ENCODE assay signal across 1 cellular context in the genomic region with DNA sequence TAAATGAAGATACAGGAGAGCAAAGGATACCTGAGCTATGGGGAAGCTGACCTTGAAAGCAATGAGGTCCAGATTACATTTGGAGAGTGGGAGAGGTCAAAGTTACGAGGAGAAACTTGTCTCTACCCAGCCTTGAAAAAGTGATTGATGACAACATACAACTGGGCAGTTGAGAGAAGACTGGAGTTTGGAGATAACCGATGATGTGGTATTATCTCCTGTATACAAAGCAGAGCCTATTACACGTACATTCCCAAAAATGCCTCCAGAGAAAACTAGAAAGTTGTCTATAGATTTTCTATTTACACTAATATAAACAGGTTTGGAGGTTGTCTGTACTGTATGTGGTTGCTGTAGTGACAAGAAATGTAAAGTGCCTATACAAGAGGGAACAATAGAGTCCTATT.
TF ChIP-seq lines count a peak whose summit lies in the region.

No MANE protein-coding gene starts in this region.

TF ChIP-seq in K562, 482 proteins besides CTCF, POLR2A, EP300 and RAD21 (continued from another document and continues in another):
- TF ChIP-seq, protein P1, sequence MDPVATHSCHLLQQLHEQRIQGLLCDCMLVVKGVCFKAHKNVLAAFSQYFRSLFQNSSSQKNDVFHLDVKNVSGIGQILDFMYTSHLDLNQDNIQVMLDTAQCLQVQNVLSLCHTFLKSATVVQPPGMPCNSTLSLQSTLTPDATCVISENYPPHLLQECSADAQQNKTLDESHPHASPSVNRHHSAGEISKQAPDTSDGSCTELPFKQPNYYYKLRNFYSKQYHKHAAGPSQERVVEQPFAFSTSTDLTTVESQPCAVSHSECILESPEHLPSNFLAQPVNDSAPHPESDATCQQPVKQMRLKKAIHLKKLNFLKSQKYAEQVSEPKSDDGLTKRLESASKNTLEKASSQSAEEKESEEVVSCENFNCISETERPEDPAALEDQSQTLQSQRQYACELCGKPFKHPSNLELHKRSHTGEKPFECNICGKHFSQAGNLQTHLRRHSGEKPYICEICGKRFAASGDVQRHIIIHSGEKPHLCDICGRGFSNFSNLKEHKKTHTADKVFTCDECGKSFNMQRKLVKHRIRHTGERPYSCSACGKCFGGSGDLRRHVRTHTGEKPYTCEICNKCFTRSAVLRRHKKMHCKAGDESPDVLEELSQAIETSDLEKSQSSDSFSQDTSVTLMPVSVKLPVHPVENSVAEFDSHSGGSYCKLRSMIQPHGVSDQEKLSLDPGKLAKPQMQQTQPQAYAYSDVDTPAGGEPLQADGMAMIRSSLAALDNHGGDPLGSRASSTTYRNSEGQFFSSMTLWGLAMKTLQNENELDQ (CRISPR knock-in tag; IDR thresholded peaks at IDR 0.05; ENCODE audit: borderline replicate concordance) = no peak
- TF ChIP-seq CBFA2T3 (IDR thresholded peaks at IDR 0.05) = peak; percentile 96
- TF ChIP-seq, protein P2, sequence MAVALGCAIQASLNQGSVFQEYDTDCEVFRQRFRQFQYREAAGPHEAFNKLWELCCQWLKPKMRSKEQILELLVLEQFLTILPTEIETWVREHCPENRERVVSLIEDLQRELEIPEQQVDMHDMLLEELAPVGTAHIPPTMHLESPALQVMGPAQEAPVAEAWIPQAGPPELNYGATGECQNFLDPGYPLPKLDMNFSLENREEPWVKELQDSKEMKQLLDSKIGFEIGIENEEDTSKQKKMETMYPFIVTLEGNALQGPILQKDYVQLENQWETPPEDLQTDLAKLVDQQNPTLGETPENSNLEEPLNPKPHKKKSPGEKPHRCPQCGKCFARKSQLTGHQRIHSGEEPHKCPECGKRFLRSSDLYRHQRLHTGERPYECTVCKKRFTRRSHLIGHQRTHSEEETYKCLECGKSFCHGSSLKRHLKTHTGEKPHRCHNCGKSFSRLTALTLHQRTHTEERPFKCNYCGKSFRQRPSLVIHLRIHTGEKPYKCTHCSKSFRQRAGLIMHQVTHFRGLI (CRISPR knock-in tag; IDR thresholded peaks at IDR 0.05) = no peak
- TF ChIP-seq NCOR1 (IDR thresholded peaks at IDR 0.05) = peak; percentile 91
- TF ChIP-seq SMAD3 (CRISPR knock-in tag; conservative IDR thresholded peaks at IDR 0.05) = 0 out of 2 replicates have a peak, but pooled peaks have one; percentile 58
- no peak for TF ChIP-seq SNRNP70 (optimal IDR thresholded peaks at IDR 0.05; ENCODE audit: low read depth, low read length)
- TF ChIP-seq ZNF263 (CRISPR knock-in tag; IDR thresholded peaks at IDR 0.05; ENCODE audit: borderline replicate concordance) = no peak
- no peak for TF ChIP-seq ZNF133 (CRISPR knock-in tag; IDR thresholded peaks at IDR 0.05)
- peak; percentile 96 for TF ChIP-seq ESRRA (IDR thresholded peaks at IDR 0.05; ENCODE audit: borderline replicate concordance, low read depth)
- TF ChIP-seq, protein P3, sequence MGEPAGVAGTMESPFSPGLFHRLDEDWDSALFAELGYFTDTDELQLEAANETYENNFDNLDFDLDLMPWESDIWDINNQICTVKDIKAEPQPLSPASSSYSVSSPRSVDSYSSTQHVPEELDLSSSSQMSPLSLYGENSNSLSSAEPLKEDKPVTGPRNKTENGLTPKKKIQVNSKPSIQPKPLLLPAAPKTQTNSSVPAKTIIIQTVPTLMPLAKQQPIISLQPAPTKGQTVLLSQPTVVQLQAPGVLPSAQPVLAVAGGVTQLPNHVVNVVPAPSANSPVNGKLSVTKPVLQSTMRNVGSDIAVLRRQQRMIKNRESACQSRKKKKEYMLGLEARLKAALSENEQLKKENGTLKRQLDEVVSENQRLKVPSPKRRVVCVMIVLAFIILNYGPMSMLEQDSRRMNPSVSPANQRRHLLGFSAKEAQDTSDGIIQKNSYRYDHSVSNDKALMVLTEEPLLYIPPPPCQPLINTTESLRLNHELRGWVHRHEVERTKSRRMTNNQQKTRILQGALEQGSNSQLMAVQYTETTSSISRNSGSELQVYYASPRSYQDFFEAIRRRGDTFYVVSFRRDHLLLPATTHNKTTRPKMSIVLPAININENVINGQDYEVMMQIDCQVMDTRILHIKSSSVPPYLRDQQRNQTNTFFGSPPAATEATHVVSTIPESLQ (CRISPR knock-in tag; IDR thresholded peaks at IDR 0.05) = no peak
- no peak for TF ChIP-seq PYGO2 (tag; IDR thresholded peaks at IDR 0.05)
- TF ChIP-seq L3MBTL2 (IDR thresholded peaks at IDR 0.05) = peak; percentile 12; the same call in 1 of the 2 replicates
- no peak for TF ChIP-seq NFYB (IDR thresholded peaks at IDR 0.05; ENCODE audit: extremely low read depth, insufficient read length)
- TF ChIP-seq ATF1 (CRISPR knock-in tag; IDR thresholded peaks at IDR 0.05) = no peak
- peak; percentile 72 for TF ChIP-seq ATF1 (tag; IDR thresholded peaks at IDR 0.05)
- TF ChIP-seq, protein P4, sequence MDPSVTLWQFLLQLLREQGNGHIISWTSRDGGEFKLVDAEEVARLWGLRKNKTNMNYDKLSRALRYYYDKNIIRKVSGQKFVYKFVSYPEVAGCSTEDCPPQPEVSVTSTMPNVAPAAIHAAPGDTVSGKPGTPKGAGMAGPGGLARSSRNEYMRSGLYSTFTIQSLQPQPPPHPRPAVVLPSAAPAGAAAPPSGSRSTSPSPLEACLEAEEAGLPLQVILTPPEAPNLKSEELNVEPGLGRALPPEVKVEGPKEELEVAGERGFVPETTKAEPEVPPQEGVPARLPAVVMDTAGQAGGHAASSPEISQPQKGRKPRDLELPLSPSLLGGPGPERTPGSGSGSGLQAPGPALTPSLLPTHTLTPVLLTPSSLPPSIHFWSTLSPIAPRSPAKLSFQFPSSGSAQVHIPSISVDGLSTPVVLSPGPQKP (CRISPR knock-in tag; IDR thresholded peaks at IDR 0.05) = no peak
- TF ChIP-seq SMARCC2 (IDR thresholded peaks at IDR 0.05; ENCODE audit: low read depth) = peak; percentile 90
- TF ChIP-seq ZNF253 (CRISPR knock-in tag; conservative IDR thresholded peaks at IDR 0.05) = no peak
- no peak for TF ChIP-seq TBP (optimal IDR thresholded peaks at IDR 0.05; ENCODE audit: low read depth, low read length)
- peak; percentile 92 for TF ChIP-seq POLR2AphosphoS5 (IDR thresholded peaks at IDR 0.05; ENCODE audit: control insufficient read depth, insufficient read depth, low read depth, low read length)
- TF ChIP-seq MED1 (CRISPR knock-in tag; IDR thresholded peaks at IDR 0.05; ENCODE audit: borderline replicate concordance) = no peak
- no peak for TF ChIP-seq ZNF124 (CRISPR knock-in tag; IDR thresholded peaks at IDR 0.05)
- TF ChIP-seq, protein P5, sequence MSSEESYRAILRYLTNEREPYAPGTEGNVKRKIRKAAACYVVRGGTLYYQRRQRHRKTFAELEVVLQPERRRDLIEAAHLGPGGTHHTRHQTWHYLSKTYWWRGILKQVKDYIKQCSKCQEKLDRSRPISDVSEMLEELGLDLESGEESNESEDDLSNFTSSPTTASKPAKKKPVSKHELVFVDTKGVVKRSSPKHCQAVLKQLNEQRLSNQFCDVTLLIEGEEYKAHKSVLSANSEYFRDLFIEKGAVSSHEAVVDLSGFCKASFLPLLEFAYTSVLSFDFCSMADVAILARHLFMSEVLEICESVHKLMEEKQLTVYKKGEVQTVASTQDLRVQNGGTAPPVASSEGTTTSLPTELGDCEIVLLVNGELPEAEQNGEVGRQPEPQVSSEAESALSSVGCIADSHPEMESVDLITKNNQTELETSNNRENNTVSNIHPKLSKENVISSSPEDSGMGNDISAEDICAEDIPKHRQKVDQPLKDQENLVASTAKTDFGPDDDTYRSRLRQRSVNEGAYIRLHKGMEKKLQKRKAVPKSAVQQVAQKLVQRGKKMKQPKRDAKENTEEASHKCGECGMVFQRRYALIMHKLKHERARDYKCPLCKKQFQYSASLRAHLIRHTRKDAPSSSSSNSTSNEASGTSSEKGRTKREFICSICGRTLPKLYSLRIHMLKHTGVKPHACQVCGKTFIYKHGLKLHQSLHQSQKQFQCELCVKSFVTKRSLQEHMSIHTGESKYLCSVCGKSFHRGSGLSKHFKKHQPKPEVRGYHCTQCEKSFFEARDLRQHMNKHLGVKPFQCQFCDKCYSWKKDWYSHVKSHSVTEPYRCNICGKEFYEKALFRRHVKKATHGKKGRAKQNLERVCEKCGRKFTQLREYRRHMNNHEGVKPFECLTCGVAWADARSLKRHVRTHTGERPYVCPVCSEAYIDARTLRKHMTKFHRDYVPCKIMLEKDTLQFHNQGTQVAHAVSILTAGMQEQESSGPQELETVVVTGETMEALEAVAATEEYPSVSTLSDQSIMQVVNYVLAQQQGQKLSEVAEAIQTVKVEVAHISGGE (CRISPR knock-in tag; IDR thresholded peaks at IDR 0.05) = peak in 1 of 3 experiments; percentile 61; a peak in 1 of 6 replicates
- TF ChIP-seq DPF2 (IDR thresholded peaks at IDR 0.05) = peak; percentile 97
- peak; percentile 15; the same call in 1 of the 2 replicates for TF ChIP-seq NCOA6 (IDR thresholded peaks at IDR 0.05)
- TF ChIP-seq ZNF121 (CRISPR knock-in tag; conservative IDR thresholded peaks at IDR 0.05) = no peak
- TF ChIP-seq RB1 (IDR thresholded peaks at IDR 0.05; ENCODE audit: low read depth) = no peak
- no peak for TF ChIP-seq POLR2B (IDR thresholded peaks at IDR 0.05; ENCODE audit: low read depth, partially characterized antibody)
- TF ChIP-seq POLR2G (IDR thresholded peaks at IDR 0.05; ENCODE audit: low read depth, low read length) = no peak
- no peak for TF ChIP-seq DDX20 (tag; IDR thresholded peaks at IDR 0.05; ENCODE audit: low read depth)
- TF ChIP-seq ZBTB17 (CRISPR knock-in tag; IDR thresholded peaks at IDR 0.05) = peak; percentile 46; the same call in 1 of the 2 replicates
- TF ChIP-seq, protein P6, sequence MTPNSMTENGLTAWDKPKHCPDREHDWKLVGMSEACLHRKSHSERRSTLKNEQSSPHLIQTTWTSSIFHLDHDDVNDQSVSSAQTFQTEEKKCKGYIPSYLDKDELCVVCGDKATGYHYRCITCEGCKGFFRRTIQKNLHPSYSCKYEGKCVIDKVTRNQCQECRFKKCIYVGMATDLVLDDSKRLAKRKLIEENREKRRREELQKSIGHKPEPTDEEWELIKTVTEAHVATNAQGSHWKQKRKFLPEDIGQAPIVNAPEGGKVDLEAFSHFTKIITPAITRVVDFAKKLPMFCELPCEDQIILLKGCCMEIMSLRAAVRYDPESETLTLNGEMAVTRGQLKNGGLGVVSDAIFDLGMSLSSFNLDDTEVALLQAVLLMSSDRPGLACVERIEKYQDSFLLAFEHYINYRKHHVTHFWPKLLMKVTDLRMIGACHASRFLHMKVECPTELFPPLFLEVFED (CRISPR knock-in tag; conservative IDR thresholded peaks at IDR 0.05) = no peak
- TF ChIP-seq, protein P7, sequence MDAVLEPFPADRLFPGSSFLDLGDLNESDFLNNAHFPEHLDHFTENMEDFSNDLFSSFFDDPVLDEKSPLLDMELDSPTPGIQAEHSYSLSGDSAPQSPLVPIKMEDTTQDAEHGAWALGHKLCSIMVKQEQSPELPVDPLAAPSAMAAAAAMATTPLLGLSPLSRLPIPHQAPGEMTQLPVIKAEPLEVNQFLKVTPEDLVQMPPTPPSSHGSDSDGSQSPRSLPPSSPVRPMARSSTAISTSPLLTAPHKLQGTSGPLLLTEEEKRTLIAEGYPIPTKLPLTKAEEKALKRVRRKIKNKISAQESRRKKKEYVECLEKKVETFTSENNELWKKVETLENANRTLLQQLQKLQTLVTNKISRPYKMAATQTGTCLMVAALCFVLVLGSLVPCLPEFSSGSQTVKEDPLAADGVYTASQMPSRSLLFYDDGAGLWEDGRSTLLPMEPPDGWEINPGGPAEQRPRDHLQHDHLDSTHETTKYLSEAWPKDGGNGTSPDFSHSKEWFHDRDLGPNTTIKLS (IDR thresholded peaks at IDR 0.05; ENCODE audit: borderline replicate concordance, low read depth) = 0 out of 2 replicates have a peak, but pooled peaks have one; percentile 30
- TF ChIP-seq ZNF644 (tag; IDR thresholded peaks at IDR 0.05; ENCODE audit: low read depth) = 0 out of 2 replicates have a peak, but pooled peaks have one; percentile 75
- no peak for TF ChIP-seq HLTF (IDR thresholded peaks at IDR 0.05)
- peak; percentile 40; the same call in 1 of the 2 replicates for TF ChIP-seq MYBL2 (IDR thresholded peaks at IDR 0.05; ENCODE audit: low read depth)
- no peak for TF ChIP-seq MYBL2 (CRISPR knock-in tag; IDR thresholded peaks at IDR 0.05; ENCODE audit: borderline replicate concordance)
- TF ChIP-seq ZNF830 (CRISPR knock-in tag; IDR thresholded peaks at IDR 0.05) = no peak
- no peak for TF ChIP-seq PCBP1 (IDR thresholded peaks at IDR 0.05; ENCODE audit: low read depth, low read length, poor library complexity, severe bottlenecking)
- no peak for TF ChIP-seq XRCC3 (IDR thresholded peaks at IDR 0.05)
- TF ChIP-seq ZSCAN32 (CRISPR knock-in tag; IDR thresholded peaks at IDR 0.05) = no peak
- no peak for TF ChIP-seq EGR1 (conservative IDR thresholded peaks at IDR 0.05)
- peak; percentile 46; the same call in 1 of the 2 replicates for TF ChIP-seq MYNN (IDR thresholded peaks at IDR 0.05)
- no peak for TF ChIP-seq MYNN (CRISPR knock-in tag; IDR thresholded peaks at IDR 0.05)
- peak; percentile 73 for TF ChIP-seq CCNT2 (IDR thresholded peaks at IDR 0.05; ENCODE audit: borderline replicate concordance, extremely low read depth, insufficient read length, low read depth, low read length)
- peak; percentile 72; the same call in 1 of the 2 replicates for TF ChIP-seq JUN (IDR thresholded peaks at IDR 0.05; ENCODE audit: borderline replicate concordance, low read depth, low read length)
- no peak for TF ChIP-seq JUN (CRISPR knock-in tag; IDR thresholded peaks at IDR 0.05; ENCODE audit: borderline replicate concordance)
- no peak for TF ChIP-seq ZNF282 (CRISPR knock-in tag; IDR thresholded peaks at IDR 0.05)
- TF ChIP-seq NR1H2 (CRISPR knock-in tag; IDR thresholded peaks at IDR 0.05) = no peak
- TF ChIP-seq MAZ (CRISPR knock-in tag; conservative IDR thresholded peaks at IDR 0.05 in 1 of 2, IDR thresholded peaks at IDR 0.05 in 1 of 2) = peak in 1 of 2 experiments; percentile 39; a peak in 2 of 4 replicates
- no peak; the same call in 1 of the 2 replicates for TF ChIP-seq ZNF431 (CRISPR knock-in tag; IDR thresholded peaks at IDR 0.05)
- no peak for TF ChIP-seq GABPB1 (CRISPR knock-in tag; IDR thresholded peaks at IDR 0.05)
- no peak for TF ChIP-seq POLR3G (IDR thresholded peaks at IDR 0.05; ENCODE audit: extremely low read depth, insufficient read length, insufficient replicate concordance)
- peak; percentile 48; the same call in 1 of the 2 replicates for TF ChIP-seq TOE1 (IDR thresholded peaks at IDR 0.05; ENCODE audit: borderline replicate concordance)
- no peak for TF ChIP-seq TOE1 (CRISPR knock-in tag; IDR thresholded peaks at IDR 0.05; ENCODE audit: borderline replicate concordance, low read depth)
- no peak for TF ChIP-seq PURB (CRISPR knock-in tag; IDR thresholded peaks at IDR 0.05; ENCODE audit: low read depth)
- peak; percentile 72 to 76; a peak in 3 of 4 replicates for TF ChIP-seq FOXK2 (conservative IDR thresholded peaks at IDR 0.05 in 1 of 2, IDR thresholded peaks at IDR 0.05 in 1 of 2; ENCODE audit: low read depth in 2 of 2)
- TF ChIP-seq, protein P8, sequence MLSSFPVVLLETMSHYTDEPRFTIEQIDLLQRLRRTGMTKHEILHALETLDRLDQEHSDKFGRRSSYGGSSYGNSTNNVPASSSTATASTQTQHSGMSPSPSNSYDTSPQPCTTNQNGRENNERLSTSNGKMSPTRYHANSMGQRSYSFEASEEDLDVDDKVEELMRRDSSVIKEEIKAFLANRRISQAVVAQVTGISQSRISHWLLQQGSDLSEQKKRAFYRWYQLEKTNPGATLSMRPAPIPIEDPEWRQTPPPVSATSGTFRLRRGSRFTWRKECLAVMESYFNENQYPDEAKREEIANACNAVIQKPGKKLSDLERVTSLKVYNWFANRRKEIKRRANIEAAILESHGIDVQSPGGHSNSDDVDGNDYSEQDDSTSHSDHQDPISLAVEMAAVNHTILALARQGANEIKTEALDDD (IDR thresholded peaks at IDR 0.05) = peak; percentile 98
- no peak; the same call in 1 of the 2 replicates for TF ChIP-seq ZFX (CRISPR knock-in tag; IDR thresholded peaks at IDR 0.05)
- no peak for TF ChIP-seq PHF8 (IDR thresholded peaks at IDR 0.05; ENCODE audit: borderline replicate concordance, low read length)
- TF ChIP-seq ZNF76 (CRISPR knock-in tag; IDR thresholded peaks at IDR 0.05; ENCODE audit: borderline replicate concordance) = no peak
